ENCODE assay signal across 11 cellular contexts in the genomic region with DNA sequence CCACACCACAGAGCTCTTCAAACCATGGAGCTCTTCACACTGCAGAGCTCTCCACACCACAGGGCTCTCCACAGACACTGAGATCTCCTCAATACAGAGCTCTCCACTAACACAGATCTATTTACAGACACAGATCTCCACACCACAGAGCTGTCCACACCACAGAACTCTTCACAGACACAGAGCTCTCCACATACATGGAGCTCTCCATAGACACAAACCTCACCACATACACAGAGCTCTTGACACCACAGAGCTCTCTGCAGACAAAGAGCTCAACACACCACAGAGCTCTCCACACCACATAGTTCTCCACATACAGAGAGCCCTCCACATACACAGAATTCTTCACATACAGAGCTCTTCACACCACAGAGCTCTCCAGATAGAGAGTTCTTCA.
"Had no signal": no experiment of that assay in that cellular context is flagged by ENCODE, and none has a peak within 500 bp of the region (broad histone marks: within the 10 kb centered on the region; RNA-seq: fewer than 3 reads in every experiment).

No MANE protein-coding gene starts in this region.

- H3K4me1 ChIP-seq: parathyroid adenoma, tibial artery, vagina had no signal

- H3K36me3 Mint-ChIP-seq: activated naive CD8-positive, alpha-beta T cell treated with anti-CD3 and anti-CD28 coated beads for 36 hours had no signal

- H3K4me3 Mint-ChIP-seq: activated naive CD8-positive, alpha-beta T cell treated with anti-CD3 and anti-CD28 coated beads for 36 hours had no signal

- H3K27ac Mint-ChIP-seq: activated naive CD8-positive, alpha-beta T cell treated with anti-CD3 and anti-CD28 coated beads for 36 hours had no signal

- H3K79me2 ChIP-seq: parathyroid adenoma had no signal

- H3K27me3 ChIP-seq: vagina had no signal

- DNase-seq: activated effector memory CD4-positive, alpha-beta T cell treated with anti-CD3 and anti-CD28 coated beads, Interleukin-2, amount 50 U/mL, for 16 hours; activated naive CD8-positive, alpha-beta T cell treated with anti-CD3 and anti-CD28 coated beads for 36 hours; brain microvascular endothelial cell; esophagus squamous epithelium; foreskin fibroblast; head of caudate nucleus; T1000; tibial artery had no signal

- H3K36me3 ChIP-seq: brain microvascular endothelial cell, esophagus squamous epithelium, tibial artery, vagina had no signal

- H3K9me3 ChIP-seq: esophagus squamous epithelium, tibial artery, vagina had no signal

- H3K27ac ChIP-seq: brain microvascular endothelial cell, esophagus squamous epithelium, parathyroid adenoma, skin epidermis, tibial artery, vagina had no signal

- H3K4me3 ChIP-seq: esophagus squamous epithelium, skin epidermis, tibial artery, vagina had no signal

- H3K9me3 Mint-ChIP-seq: activated naive CD8-positive, alpha-beta T cell treated with anti-CD3 and anti-CD28 coated beads for 36 hours had no signal
